21 cellular contexts compared by ENCODE assay signal in the genomic region with DNA sequence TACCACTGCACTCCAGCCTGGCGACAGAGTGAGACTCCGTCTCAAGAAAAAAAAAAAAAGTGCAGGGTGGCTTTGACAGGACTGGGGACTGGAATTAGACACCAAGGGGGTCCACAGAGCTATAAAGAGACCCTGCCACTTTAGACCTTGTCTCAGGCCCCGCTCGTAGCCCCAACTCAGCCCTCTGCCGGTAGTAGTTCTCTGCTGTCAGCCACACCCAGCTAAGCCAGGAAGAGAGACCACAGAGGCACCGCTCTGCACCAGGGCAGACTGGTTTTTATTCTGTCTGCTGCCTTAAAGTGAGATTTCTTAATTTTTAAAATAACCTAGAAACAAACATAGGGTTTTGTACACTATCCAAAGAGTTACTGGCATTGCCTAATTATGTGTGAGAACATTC.
"Had no signal": no experiment of that assay in that cellular context is flagged by ENCODE, and none has a peak within 500 bp of the region (broad histone marks: within the 10 kb centered on the region; RNA-seq: fewer than 3 reads in every experiment).

No MANE protein-coding gene starts in this region.

- H3K27ac Mint-ChIP-seq: activated CD8-positive, alpha-beta memory T cell treated with anti-CD3 and anti-CD28 coated beads, Interleukin-2, amount 10 ng/mL, durations not matched to agents 7 days and 5 days; activated naive CD4-positive, alpha-beta T cell treated with anti-CD3 and anti-CD28 coated beads for 36 hours; activated naive CD8-positive, alpha-beta T cell; T-helper 17 cell; WTC11 had no signal

- H3K36me3 Mint-ChIP-seq: activated CD8-positive, alpha-beta memory T cell treated with anti-CD3 and anti-CD28 coated beads, Interleukin-2, amount 10 ng/mL, durations not matched to agents 7 days and 5 days; WTC11 had no signal

- H3K27me3 Mint-ChIP-seq: activated CD8-positive, alpha-beta memory T cell treated with anti-CD3 and anti-CD28 coated beads, Interleukin-2, amount 10 ng/mL, durations not matched to agents 7 days and 5 days; activated naive CD8-positive, alpha-beta T cell; T-helper 17 cell had no signal

- H3K4me1 Mint-ChIP-seq: activated CD8-positive, alpha-beta memory T cell treated with anti-CD3 and anti-CD28 coated beads, Interleukin-2, amount 10 ng/mL, durations not matched to agents 7 days and 5 days; T-helper 17 cell had no signal

- DNase-seq: activated CD4-positive, alpha-beta T cell treated with anti-CD3 and anti-CD28 coated beads for 48 hours; activated CD4-positive, alpha-beta T cell treated with anti-CD3 and anti-CD28 coated beads, Interleukin-2, amount 50 U/mL, for 48 hours; activated CD4-positive, CD25-positive, alpha-beta regulatory T cell treated with anti-CD3 and anti-CD28 coated beads, Interleukin-2, amount 50 U/mL, for 72 hours; activated CD8-positive, alpha-beta memory T cell treated with anti-CD3 and anti-CD28 coated beads, Interleukin-2, amount 10 ng/mL, durations not matched to agents 7 days and 5 days; activated gamma-delta T cell; activated naive CD4-positive, alpha-beta T cell treated with anti-CD3 and anti-CD28 coated beads for 36 hours; activated T-cell treated with anti-CD3 and anti-CD28 coated beads, Interleukin-2, amount 50 U/mL, for 4 hours; aorta; MM.1S; NCI-H1105; NCI-H1436; NCI-H1694 treated with DMSO at 0.1 percent for 48 hours; NCI-H2029 treated with DMSO at 0.1 percent for 48 hours; NCI-H345; NCI-H510A; NCI-H526 treated with DMSO at 0.1 percent for 48 hours; SIG-M5; T-helper 17 cell; T-helper 9 cell had no signal

- ATAC-seq: activated CD8-positive, alpha-beta memory T cell treated with anti-CD3 and anti-CD28 coated beads, Interleukin-2, amount 10 ng/mL, durations not matched to agents 7 days and 5 days; activated T-cell treated with anti-CD3 and anti-CD28 coated beads, Interleukin-2, amount 50 U/mL, for 4 hours; T-helper 17 cell; WTC11 had no signal

- H3K9me3 Mint-ChIP-seq: activated naive CD4-positive, alpha-beta T cell treated with anti-CD3 and anti-CD28 coated beads for 36 hours; activated T-cell treated with anti-CD3 and anti-CD28 coated beads, Interleukin-2, amount 50 U/mL, for 4 hours; WTC11 had no signal

- H3K4me3 Mint-ChIP-seq: activated CD8-positive, alpha-beta memory T cell treated with anti-CD3 and anti-CD28 coated beads, Interleukin-2, amount 10 ng/mL, durations not matched to agents 7 days and 5 days; activated naive CD4-positive, alpha-beta T cell treated with anti-CD3 and anti-CD28 coated beads for 36 hours; activated naive CD8-positive, alpha-beta T cell; activated T-cell treated with anti-CD3 and anti-CD28 coated beads, Interleukin-2, amount 50 U/mL, for 4 hours; T-helper 17 cell; WTC11 had no signal
